In genomic region chr13:52455677-52456041, GRCh38 we compare ENCODE assay signal across 8 cellular contexts. TPM values are rescaled to one million over a fixed set of nuclear protein-coding genes. Genes with fewer than 3 reads are reported as not detected.
DNase-seq lines count a peak whose midpoint lies in the region; ATAC-seq, FAIRE-seq and TF ChIP-seq lines count a peak whose summit lies in the region.

No MANE protein-coding gene starts in this region.

- H3K4ac ChIP-seq in H1 (replicated peaks; ENCODE audit: insufficient read length, low read depth, low read length) = no peak overlapping the region

- ATAC-seq in HG03439 (IDR thresholded peaks at IDR 0.05; ENCODE audit: unreplicated experiment) = peak; percentile 33

- H3K18ac ChIP-seq in H1 (ENCODE audit: extremely low read depth, low read length) = no peak overlapping the region; the same call in 1 of the 2 replicates

- peak overlapping the region; percentile 98 for H3K56ac ChIP-seq in H1 (replicated peaks; ENCODE audit: insufficient read length, low read depth, low read length)

- no peaks in the 10 kb centered on the region for H3K79me1 ChIP-seq in H1 (ENCODE audit: low read depth, low read length)

- TF ChIP-seq CTCF in H1 (IDR thresholded peaks at IDR 0.05; ENCODE audit: control extremely low read depth in 1 of 3, insufficient read depth in 1 of 3, low read depth in 1 of 3, low read length in 3 of 3) = no peak

- TF ChIP-seq POLR2A in H1 (IDR thresholded peaks at IDR 0.05; ENCODE audit: control extremely low read depth in 1 of 2, low read depth in 2 of 2, low read length in 2 of 2) = peak; percentile 2 to 11; a peak in 2 of 3 replicates

- peaks cover 0 to 21% of the 10 kb centered on the region in 2 experiments; a peak in 2 of 4 replicates for H3K79me2 ChIP-seq in H1 (ENCODE audit: control insufficient read depth in 1 of 2, insufficient read depth in 2 of 2, low read length in 2 of 2)

- H3K23me2 ChIP-seq in H1 (ENCODE audit: low read depth, low read length) = peaks cover 5% of the 10 kb centered on the region

- H2AK5ac ChIP-seq in H1 (ENCODE audit: low read depth, low read length) = no peak overlapping the region

- peak; percentile 73 to 84 for DNase-seq in AML-193 (lab: John Stamatoyannopoulos, UW)
- peak; percentile 56 for DNase-seq in GM19238 (ENCODE audit: insufficient read length, low spot score)
- DNase-seq in NCI-H82 (lab: John Stamatoyannopoulos, UW) = peak; percentile 96
- peak; percentile 47 to 59 (median 48) for DNase-seq in activated CD8-positive, alpha-beta memory T cell treated with anti-CD3 and anti-CD28 coated beads for 48 hours (ENCODE audit: low read depth in 2 of 3, low spot score in 2 of 3)
- DNase-seq in H1 (ENCODE audit: low read depth in 1 of 2, low spot score in 2 of 2) = peak in 1 of 2 experiments; percentile 94
- peak; percentile 91 for DNase-seq in mesenteric fat pad (ENCODE audit: low spot score)
- peak; percentile 55 for DNase-seq in stimulated activated CD8-positive, alpha-beta memory T cell treated with anti-CD3 and anti-CD28 coated beads, Interleukin-15, amount 100 ng/mL, for 24 hours (ENCODE audit: low read depth)

- peaks cover 0 to 2% of the 10 kb centered on the region in 2 experiments for H4K20me1 ChIP-seq in H1 (replicated peaks in 1 of 2; ENCODE audit: control insufficient read depth in 1 of 2, insufficient read depth in 2 of 2, low read length in 2 of 2)

- CTCF ChIA-PET in H1 (lab: Charles Lee; ENCODE audit: partially characterized antibody) = no interaction called here

- no peak overlapping the region for H2BK120ac ChIP-seq in H1 (replicated peaks; ENCODE audit: low read depth, low read length)

- TF ChIP-seq EP300 in H1 (IDR thresholded peaks at IDR 0.05; ENCODE audit: borderline replicate concordance in 1 of 2, low read depth in 2 of 2, low read length in 2 of 2) = no peak

- no peak overlapping the region for H2BK12ac ChIP-seq in H1 (ENCODE audit: low read depth, low read length)

- FAIRE-seq in H1 (lab: Jason Lieb, UNC) = no peak

- H4K91ac ChIP-seq in H1 (replicated peaks; ENCODE audit: insufficient read length, low read length) = no peak overlapping the region

- peak overlapping the region; percentile 90 for H2BK5ac ChIP-seq in H1 (ENCODE audit: low read depth, low read length)

- H3K14ac ChIP-seq in H1 (ENCODE audit: insufficient read length) = no peak overlapping the region

- H2BK20ac ChIP-seq in H1 (ENCODE audit: low read length) = no peak overlapping the region

- H3K27ac ChIP-seq in H1 (ENCODE audit: low read depth, low read length) = peak overlapping the region; percentile 72; the same call in 1 of the 2 replicates

- H3K9ac ChIP-seq in H1 (replicated peaks in 1 of 4; ENCODE audit: extremely low read depth in 1 of 4, low read depth in 3 of 4, low read length in 3 of 4) = peak overlapping the region; percentile 84 to 89 (median 88)

- H3K9me3 ChIP-seq in H1 (ENCODE audit: insufficient read depth in 2 of 2, low read depth in 1 of 2, low read length in 1 of 2) = no peaks in the 10 kb centered on the region

- peaks cover 0 to 34% (median 8%) of the 10 kb centered on the region in 4 experiments; a peak in 6 of 8 replicates for H3K36me3 ChIP-seq in H1 (ENCODE audit: control insufficient read depth in 2 of 4, insufficient read depth in 4 of 4, low read length in 3 of 4)

- H4K5ac ChIP-seq in H1 (ENCODE audit: insufficient read length, low read depth, low read length) = peak overlapping the region; percentile 98

- peak overlapping the region; percentile 69 to 96 (median 84) for H3K4me3 ChIP-seq in H1 (ENCODE audit: extremely low read depth in 1 of 4, insufficient read depth in 2 of 4, low read depth in 3 of 4, low read length in 4 of 4)

- WGBS in H1 (ENCODE audit: extremely low coverage in 1 of 2, insufficient coverage in 1 of 2, insufficient read length in 1 of 2, insufficient replicate concordance in 2 of 2, low coverage in 1 of 2, low lambda C conversion rate in 2 of 2, missing lambda C conversion rate in 1 of 2), 2 experiments = 1% methylated on average over 23 of the region's 37 CpGs; no CpG with 5 or more reads in 1 of the 2 experiments

- H3K27me3 ChIP-seq in H1 (replicated peaks in 1 of 4; ENCODE audit: control insufficient read depth in 3 of 4, extremely low read depth in 1 of 4, insufficient read depth in 3 of 4, low read length in 3 of 4) = no peaks in the 10 kb centered on the region

- H3K4me2 ChIP-seq in H1 (ENCODE audit: insufficient read depth in 1 of 2, low read depth in 2 of 2, low read length in 2 of 2) = peak overlapping the region; percentile 92 to 93

- POLR2A ChIA-PET in H1 (lab: Charles Lee; ENCODE audit: partially characterized antibody) = no interaction called here

- H3K4me1 ChIP-seq in H1 (replicated peaks in 1 of 4; ENCODE audit: control insufficient read depth in 3 of 4, insufficient read depth in 4 of 4, low read length in 3 of 4) = peaks cover 2 to 7% (median 3%) of the 10 kb centered on the region in 4 experiments; a peak in 4 of 7 replicates

- no peak overlapping the region for H3K23ac ChIP-seq in H1 (ENCODE audit: insufficient read length)

- H2AFZ ChIP-seq in H1 (ENCODE audit: low read length) = peak overlapping the region; percentile 82; the same call in 1 of the 2 replicates

- H2BK15ac ChIP-seq in H1 (ENCODE audit: low read length) = no peak overlapping the region

- peak overlapping the region; percentile 69; the same call in 1 of the 2 replicates for H4K8ac ChIP-seq in H1 (ENCODE audit: extremely low read depth, insufficient read depth, low read length)

- TF ChIP-seq RAD21 in H1 (IDR thresholded peaks at IDR 0.05 in 1 of 2, conservative IDR thresholded peaks at IDR 0.05 in 1 of 2; ENCODE audit: low read depth in 2 of 2, low read length in 2 of 2) = no peak

TF ChIP-seq in H1, 55 proteins besides CTCF, POLR2A, EP300 and RAD21 (continues in another document):
- no peak for TF ChIP-seq USF2 (IDR thresholded peaks at IDR 0.05; ENCODE audit: low read length)
- TF ChIP-seq YY1 (IDR thresholded peaks at IDR 0.05; ENCODE audit: low read depth, low read length) = no peak
- no peak for TF ChIP-seq GTF2F1 (IDR thresholded peaks at IDR 0.05; ENCODE audit: borderline replicate concordance, low read depth, low read length)
- peak; percentile 81 for TF ChIP-seq ASH2L (IDR thresholded peaks at IDR 0.05; ENCODE audit: low read length)
- TF ChIP-seq KDM4A (IDR thresholded peaks at IDR 0.05; ENCODE audit: low read depth, low read length, severe bottlenecking) = peak; percentile 89
- no peak for TF ChIP-seq RFX5 (IDR thresholded peaks at IDR 0.05; ENCODE audit: borderline replicate concordance, low read depth, low read length)
- no peak for TF ChIP-seq GABPA (IDR thresholded peaks at IDR 0.05; ENCODE audit: borderline replicate concordance, insufficient read depth, low read length)
- TF ChIP-seq SAP30 (IDR thresholded peaks at IDR 0.05; ENCODE audit: insufficient read depth, insufficient replicate concordance, low read length) = no peak
- TF ChIP-seq ZNF274 (IDR thresholded peaks at IDR 0.05; ENCODE audit: borderline replicate concordance, extremely low read depth, low read length) = no peak
- no peak for TF ChIP-seq CBX5 (IDR thresholded peaks at IDR 0.05; ENCODE audit: low read depth, low read length)
- no peak for TF ChIP-seq BRCA1 (IDR thresholded peaks at IDR 0.05; ENCODE audit: low read depth, low read length)
- no peak for TF ChIP-seq HDAC6 (IDR thresholded peaks at IDR 0.05; ENCODE audit: low read depth, low read length)
- no peak for TF ChIP-seq TAF7 (optimal IDR thresholded peaks at IDR 0.05; ENCODE audit: borderline replicate concordance, low read depth, low read length)
- no peak for TF ChIP-seq CBX8 (IDR thresholded peaks at IDR 0.05; ENCODE audit: borderline replicate concordance, low read depth, low read length)

RNA-seq across cellular contexts. Expression of gene CKAP2, which starts 0.4 kb away (rescaled TPM):
- 65.2 and 70.7 TPM in 2 replicates for total RNA-seq in H1 (2021; fragmentation: NEBNext Ultra II Directional; extraction: Animal tissue kit (Norgen Biotek cat#: 25700))
- polyA plus RNA-seq in H1 (2011; rRNA removed) = 5.9 and 8.3 TPM in 2 replicates
- 13.3 TPM for polyA plus RNA-seq in H1 (2011; cell fraction: cytosol; rRNA removed)
- 7.2 TPM for polyA plus RNA-seq in H1 (2011; cell fraction: nucleus; rRNA removed)
- polyA plus RNA-seq in H1 (2012, experiment 1 of 2) = 17.7 to 34.7 TPM (median 22.2 TPM) in 4 replicates
- 2.3 TPM for polyA plus RNA-seq in H1 (2012, experiment 2 of 2)
- 49.2 TPM for polyA plus RNA-seq in H1 (2013, experiment 1 of 2)
- polyA plus RNA-seq in H1 (2013, experiment 2 of 2) = 48.3 TPM
- 12.9 and 21.4 TPM in 2 replicates for polyA minus RNA-seq in H1 (2011; rRNA and poly(A)+ RNA removed)
- polyA minus RNA-seq in H1 (2011; cell fraction: cytosol; rRNA and poly(A)+ RNA removed) = 22.8 TPM
- polyA minus RNA-seq in H1 (2011; cell fraction: nucleus; rRNA and poly(A)+ RNA removed) = 28.1 TPM
- total RNA-seq in mesenteric fat pad = 8.3 TPM

RNA-seq across cellular contexts. Expression of gene VPS36, which starts 5.2 kb away (rescaled TPM):
- total RNA-seq in H1 (2021; fragmentation: NEBNext Ultra II Directional; extraction: Animal tissue kit (Norgen Biotek cat#: 25700)) = 19.8 and 22.5 TPM in 2 replicates
- polyA plus RNA-seq in H1 (2011; rRNA removed) = 8.8 and 14.1 TPM in 2 replicates
- 10.8 TPM for polyA plus RNA-seq in H1 (2011; cell fraction: cytosol; rRNA removed)
- 12.4 TPM for polyA plus RNA-seq in H1 (2011; cell fraction: nucleus; rRNA removed)
- 6.9 to 12.1 TPM (median 8.6 TPM) in 4 replicates for polyA plus RNA-seq in H1 (2012, experiment 1 of 2)
- polyA plus RNA-seq in H1 (2012, experiment 2 of 2) = 0.75 TPM
- polyA plus RNA-seq in H1 (2013, experiment 1 of 2) = 12.1 TPM
- 11.0 TPM for polyA plus RNA-seq in H1 (2013, experiment 2 of 2)
- 7.8 and 10.2 TPM in 2 replicates for polyA minus RNA-seq in H1 (2011; rRNA and poly(A)+ RNA removed)
- 8.2 TPM for polyA minus RNA-seq in H1 (2011; cell fraction: cytosol; rRNA and poly(A)+ RNA removed)
- polyA minus RNA-seq in H1 (2011; cell fraction: nucleus; rRNA and poly(A)+ RNA removed) = 13.7 TPM
- 34.7 TPM for total RNA-seq in mesenteric fat pad

RNA-seq across cellular contexts. Expression of gene THSD1, which starts 49.7 kb away (rescaled TPM):
- total RNA-seq in H1 (2021; fragmentation: NEBNext Ultra II Directional; extraction: Animal tissue kit (Norgen Biotek cat#: 25700)) = 0.23 and 0.35 TPM in 2 replicates
- polyA plus RNA-seq in H1 (2011; rRNA removed) = 0.17 and 0.22 TPM in 2 replicates
- polyA plus RNA-seq in H1 (2011; cell fraction: cytosol; rRNA removed) = 0.27 TPM
- polyA plus RNA-seq in H1 (2011; cell fraction: nucleus; rRNA removed) = 0.27 TPM
- polyA plus RNA-seq in H1 (2012, experiment 1 of 2) = 0.10 to 0.21 TPM (median 0.13 TPM) in 4 replicates
- 0.14 TPM for polyA plus RNA-seq in H1 (2012, experiment 2 of 2)
- polyA plus RNA-seq in H1 (2013, experiment 1 of 2) = 0.34 TPM
- 0.42 TPM for polyA plus RNA-seq in H1 (2013, experiment 2 of 2)
- polyA minus RNA-seq in H1 (2011; rRNA and poly(A)+ RNA removed) = 0.63 and 0.69 TPM in 2 replicates
- polyA minus RNA-seq in H1 (2011; cell fraction: cytosol; rRNA and poly(A)+ RNA removed) = not detected
- polyA minus RNA-seq in H1 (2011; cell fraction: nucleus; rRNA and poly(A)+ RNA removed) = 0.40 TPM
- total RNA-seq in mesenteric fat pad = 6.7 TPM
